Comparison of ENCODE assay signal across 8 cellular contexts in the genomic region with DNA sequence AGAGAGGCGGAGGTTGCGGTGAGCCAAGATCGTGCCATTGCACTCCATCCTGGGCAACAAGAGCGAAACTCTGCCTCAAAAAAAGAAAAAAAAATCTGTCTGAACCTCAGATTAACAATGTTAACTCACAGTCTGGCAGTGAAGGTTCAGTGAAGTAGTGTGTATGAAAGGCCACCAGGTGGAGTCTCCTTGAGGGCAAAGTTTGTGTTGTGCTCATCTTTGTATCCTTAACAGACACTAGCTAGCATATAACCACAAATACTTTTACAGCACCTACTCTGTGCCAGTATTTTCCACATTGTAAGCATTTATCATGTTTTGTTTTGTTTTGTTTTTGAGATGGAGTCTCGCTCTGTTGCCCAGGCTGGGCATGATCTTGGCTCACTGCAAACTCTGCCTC.
A peak's percentile ranks its signal among the peaks of the same experiment; 100 is the strongest.
DNase-seq lines count a peak whose midpoint lies in the region; ATAC-seq and TF ChIP-seq lines count a peak whose summit lies in the region.

No MANE protein-coding gene starts in this region.

- no peaks in the 10 kb centered on the region for H3K79me2 ChIP-seq in OCI-LY3 (ENCODE audit: low read length)

- no peak overlapping the region for H3K4me2 ChIP-seq in OCI-LY3 (ENCODE audit: low read length)

- peak; percentile 78 for TF ChIP-seq CTCF in OCI-LY3 (IDR thresholded peaks at IDR 0.05; ENCODE audit: low read depth, low read length)
- peak; percentile 67 for TF ChIP-seq CTCF in fibroblast of mammary gland (conservative IDR thresholded peaks at IDR 0.05; ENCODE audit: control insufficient read depth, insufficient read depth, low read depth, low read length)

- peak; percentile 27 for DNase-seq in activated naive CD4-positive, alpha-beta T cell treated with anti-CD3 and anti-CD28 coated beads, Interleukin-2, amount 10 ng/mL, durations not matched to agents 7 days and 5 days
- no peak for DNase-seq in activated naive CD4-positive, alpha-beta T cell treated with anti-CD3 and anti-CD28 coated beads, Interleukin-2, amount 50 U/mL, for 16 hours
- DNase-seq in fibroblast of mammary gland (ENCODE audit: low read depth) (peak; percentile 42), COLO668 (lab: John Stamatoyannopoulos, UW; ENCODE audit: unreplicated experiment) (no peak), activated gamma-delta T cell treated with Interleukin-2 at 50 U/mL for 16 hours (no peak)
- no peak for DNase-seq in activated T-cell treated with anti-CD3 and anti-CD28 coated beads, Interleukin-2, amount 50 U/mL, for 48 hours

- H3K27me3 ChIP-seq in OCI-LY3 (ENCODE audit: low read depth, low read length), result 0 out of 2 replicates have a peak, but pooled peaks cover 3% of the 10 kb centered on the region

- no peaks in the 10 kb centered on the region for H3K4me1 Mint-ChIP-seq in activated naive CD4-positive, alpha-beta T cell treated with anti-CD3 and anti-CD28 coated beads, Interleukin-2, amount 10 ng/mL, durations not matched to agents 7 days and 5 days

- no peak overlapping the region for H3K4me3 ChIP-seq in OCI-LY3 (ENCODE audit: low read length)
- H3K4me3 ChIP-seq in fibroblast of mammary gland (ENCODE audit: control insufficient read depth, low read depth, low read length), result no peak overlapping the region

- peaks cover 13% of the 10 kb centered on the region for H3K27me3 Mint-ChIP-seq in activated naive CD4-positive, alpha-beta T cell treated with anti-CD3 and anti-CD28 coated beads, Interleukin-2, amount 10 ng/mL, durations not matched to agents 7 days and 5 days

- H3K9ac ChIP-seq in OCI-LY3 (ENCODE audit: low read length), result no peak overlapping the region

- no peaks in the 10 kb centered on the region for H3K36me3 ChIP-seq in OCI-LY3 (replicated peaks; ENCODE audit: low read depth, low read length)

- H3K9me3 ChIP-seq in OCI-LY3 (ENCODE audit: insufficient read depth, low read length), result no peaks in the 10 kb centered on the region

- CTCF ChIA-PET in activated naive CD4-positive, alpha-beta T cell treated with anti-CD3 and anti-CD28 coated beads, Interleukin-2, amount 10 ng/mL, durations not matched to agents 7 days and 5 days (lab: Charles Lee), result interaction anchor here (0.7 to 3.5 kb wide), 8 partner anchors 14 to 632 kb away, joined by 3 to 31 read pairs (median 6); no protein-coding TSS in a partner anchor

- H3K27ac ChIP-seq in OCI-LY3 (ENCODE audit: low read length), result no peak overlapping the region

- H2AFZ ChIP-seq in OCI-LY3 (ENCODE audit: low read depth, low read length), result no peak overlapping the region

- H3K4me1 ChIP-seq in OCI-LY3 (ENCODE audit: low read length), result no peaks in the 10 kb centered on the region

- no peak overlapping the region for H3K27ac Mint-ChIP-seq in activated naive CD4-positive, alpha-beta T cell treated with anti-CD3 and anti-CD28 coated beads, Interleukin-2, amount 10 ng/mL, durations not matched to agents 7 days and 5 days

- peak; percentile 85 for ATAC-seq in HG02642 (IDR thresholded peaks at IDR 0.05; ENCODE audit: poor library complexity, unreplicated experiment)

- no peaks in the 10 kb centered on the region for H4K20me1 ChIP-seq in OCI-LY3 (ENCODE audit: insufficient read depth, low read length)

- H3K36me3 Mint-ChIP-seq in activated naive CD4-positive, alpha-beta T cell treated with anti-CD3 and anti-CD28 coated beads, Interleukin-2, amount 10 ng/mL, durations not matched to agents 7 days and 5 days, result no peaks in the 10 kb centered on the region

- H3K4me3 Mint-ChIP-seq in activated naive CD4-positive, alpha-beta T cell treated with anti-CD3 and anti-CD28 coated beads, Interleukin-2, amount 10 ng/mL, durations not matched to agents 7 days and 5 days, result no peak overlapping the region

- no peaks in the 10 kb centered on the region for H3K9me3 Mint-ChIP-seq in activated naive CD4-positive, alpha-beta T cell treated with anti-CD3 and anti-CD28 coated beads, Interleukin-2, amount 10 ng/mL, durations not matched to agents 7 days and 5 days

Comparison
In these comparisons a context has a peak if more than half of its experiments do, and no peak if none do; other contexts are left out.
1. DNase-seq: peak in activated naive CD4-positive, alpha-beta T cell treated with anti-CD3 and anti-CD28 coated beads, Interleukin-2, amount 10 ng/mL, durations not matched to agents 7 days and 5 days (single experiment) and fibroblast of mammary gland (single experiment); none in activated naive CD4-positive, alpha-beta T cell treated with anti-CD3 and anti-CD28 coated beads, Interleukin-2, amount 50 U/mL, for 16 hours (single experiment), COLO668 (single experiment), activated T-cell treated with anti-CD3 and anti-CD28 coated beads, Interleukin-2, amount 50 U/mL, for 48 hours (0 of 2) and activated gamma-delta T cell treated with Interleukin-2 at 50 U/mL for 16 hours (single experiment).